In the genomic region with DNA sequence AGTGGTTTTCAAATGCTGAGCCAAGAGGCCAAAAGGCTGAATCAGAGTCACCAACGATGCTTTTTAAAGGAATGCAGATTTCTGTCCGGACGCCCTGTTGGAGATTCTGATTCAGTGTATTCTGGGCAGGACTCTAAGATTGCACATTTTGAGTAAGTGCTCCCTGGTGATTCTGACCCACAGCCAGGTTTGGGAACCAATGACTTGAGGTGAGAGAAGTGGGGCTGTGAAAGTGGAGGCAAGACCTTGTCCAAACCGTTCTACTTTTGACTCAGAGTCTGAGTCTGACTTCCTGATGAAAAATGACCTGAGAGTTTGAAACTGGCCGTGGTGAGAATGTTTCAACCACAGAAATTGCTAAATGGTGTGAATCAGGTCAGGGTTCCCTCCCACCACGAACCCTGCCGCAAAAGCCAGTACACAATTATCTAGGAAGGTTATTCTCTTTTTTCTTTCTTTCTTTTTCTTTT, we compare ENCODE assay signal across 8 cellular contexts.
A peak's percentile ranks its signal among the peaks of the same experiment; 100 is the strongest.
DNase-seq lines count a peak whose midpoint lies in the region; ATAC-seq lines count a peak whose summit lies in the region.

No MANE protein-coding gene starts in this region.

- no peaks in the 10 kb centered on the region for H3K27me3 ChIP-seq in trophoblast cell (ENCODE audit: insufficient read depth, low read length)

- H3K4me3 ChIP-seq in trophoblast cell (ENCODE audit: low read depth, low read length): no peak overlapping the region

- no peak overlapping the region for H4K12ac ChIP-seq in trophoblast cell (ENCODE audit: low read depth, low read length)

- no peak overlapping the region for H3K4me2 ChIP-seq in trophoblast cell (ENCODE audit: low read length)

- H3K4me1 ChIP-seq in trophoblast cell (ENCODE audit: control insufficient read depth in 1 of 2, insufficient read depth in 2 of 2, low read length in 2 of 2): no peaks in the 10 kb centered on the region

- H3K27ac ChIP-seq in trophoblast cell (ENCODE audit: low read depth, low read length): no peak overlapping the region

- no peak overlapping the region for H2AK5ac ChIP-seq in trophoblast cell (ENCODE audit: low read length)

- H3K23ac ChIP-seq in trophoblast cell (ENCODE audit: low read length): no peak overlapping the region

- H3K14ac ChIP-seq in trophoblast cell (ENCODE audit: low read length): no peak overlapping the region

- no peak overlapping the region for H3K9ac ChIP-seq in trophoblast cell (ENCODE audit: low read length)

- no peak overlapping the region for H3K18ac ChIP-seq in trophoblast cell (ENCODE audit: low read length)

- ATAC-seq in GM18870 (IDR thresholded peaks at IDR 0.05; ENCODE audit: unreplicated experiment) (peak; percentile 96), HG02678 (IDR thresholded peaks at IDR 0.05; ENCODE audit: unreplicated experiment) (peak; percentile 98)

- no peaks in the 10 kb centered on the region for H3K79me1 ChIP-seq in trophoblast cell (ENCODE audit: low read length)

- no peak overlapping the region for H2AFZ ChIP-seq in trophoblast cell (ENCODE audit: insufficient read depth, low read length, poor library complexity)

- H2BK5ac ChIP-seq in trophoblast cell (ENCODE audit: low read depth, low read length, poor library complexity): no peak overlapping the region

- no peaks in the 10 kb centered on the region for H3K79me2 ChIP-seq in trophoblast cell (ENCODE audit: control insufficient read depth, insufficient read depth, low read length, poor library complexity)

- no peaks in the 10 kb centered on the region for H3K9me3 ChIP-seq in trophoblast cell (ENCODE audit: insufficient read depth, low read depth, low read length)

- H2BK12ac ChIP-seq in trophoblast cell (ENCODE audit: low read length): no peak overlapping the region

- no peaks in the 10 kb centered on the region for H3K36me3 ChIP-seq in trophoblast cell (ENCODE audit: control insufficient read depth in 1 of 2, insufficient read depth in 2 of 2, low read length in 2 of 2)

- no CpG with 5 or more reads among the region's 7 CpGs for WGBS in trophoblast cell (ENCODE audit: extremely low coverage, insufficient coverage, insufficient read length)

- no peak overlapping the region for H2BK120ac ChIP-seq in trophoblast cell (ENCODE audit: insufficient read depth, low read length, poor library complexity)

- DNase-seq in NOMO-1 treated with dmso at 0.1 percent for 144 hours (lab: John Stamatoyannopoulos, UW; ENCODE audit: unreplicated experiment) (peak; percentile 54), trophoblast cell (peak; percentile 41 to 64), NCI-H524 (lab: John Stamatoyannopoulos, UW) (no peak), NCI-H526 treated with DMSO at 0.1 percent for 48 hours (lab: John Stamatoyannopoulos, UW) (no peak)
- no peak for DNase-seq in stimulated activated CD4-positive, alpha-beta T cell treated with anti-CD3 and anti-CD28 coated beads, Interleukin-15, amount 100 ng/mL, for 24 hours
- DNase-seq in stimulated activated CD4-positive, alpha-beta T cell treated with anti-CD3 and anti-CD28 coated beads, Interleukin-2, amount 100 ng/mL, for 48 hours: no peak

- H4K8ac ChIP-seq in trophoblast cell (ENCODE audit: low read depth, low read length): no peak overlapping the region

- H3K4ac ChIP-seq in trophoblast cell (ENCODE audit: low read depth, low read length): no peak overlapping the region

- no peak overlapping the region for H4K91ac ChIP-seq in trophoblast cell (ENCODE audit: low read depth, low read length)

Comparison
In these comparisons a context has a peak if more than half of its experiments do, and no peak if none do; other contexts are left out.
1. DNase-seq: peak in NOMO-1 treated with dmso at 0.1 percent for 144 hours (single experiment) and trophoblast cell (2 of 2); none in stimulated activated CD4-positive, alpha-beta T cell treated with anti-CD3 and anti-CD28 coated beads, Interleukin-15, amount 100 ng/mL, for 24 hours (single experiment), NCI-H524 (0 of 2), NCI-H526 treated with DMSO at 0.1 percent for 48 hours (single experiment) and stimulated activated CD4-positive, alpha-beta T cell treated with anti-CD3 and anti-CD28 coated beads, Interleukin-2, amount 100 ng/mL, for 48 hours (0 of 2).